23 cellular contexts compared by ENCODE assay signal in genomic region chr7:4139656-4140320, GRCh38.
DNase-seq lines count a peak whose midpoint lies in the region; ATAC-seq and TF ChIP-seq lines count a peak whose summit lies in the region.
"Had no signal": no experiment of that assay in that cellular context is flagged by ENCODE, and none has a peak within 500 bp of the region (broad histone marks: within the 10 kb centered on the region; RNA-seq: fewer than 3 reads in every experiment).

No MANE protein-coding gene starts in this region.

- in situ Hi-C loops in transverse colon (cut with MboI; ENCODE audit: low pct_ligation_motif_present in 1 of 4, low pct_unique_long_range_greater_than_20kb in 1 of 4, low sequenced_read_pairs in 3 of 4) = no loop called here

- no peak for TF ChIP-seq EP300 in transverse colon (IDR thresholded peaks at IDR 0.05; ENCODE audit: low read depth)

- H3K27ac Mint-ChIP-seq in endothelial cell (ENCODE audit: unreplicated experiment) (no peak overlapping the region), nephron progenitor cell (peak overlapping the region; percentile 82)
- H3K27ac Mint-ChIP-seq: CD8-positive, alpha-beta memory T cell; HFFc6 had no signal

- TF ChIP-seq CTCF in endothelial cell (IDR thresholded peaks at IDR 0.05; ENCODE audit: unreplicated experiment) (no peak), nephron progenitor cell (IDR thresholded peaks at IDR 0.05) (no peak), spleen (IDR thresholded peaks at IDR 0.05 in 8 of 11, conservative IDR thresholded peaks at IDR 0.05 in 3 of 11) (no peak), transverse colon (IDR thresholded peaks at IDR 0.05) (no peak)

- no peak for ATAC-seq in HG03135 (IDR thresholded peaks at IDR 0.05; ENCODE audit: unreplicated experiment)
- ATAC-seq: GM12878, SK-N-SH treated with all-trans-retinoic acid at 6 μM for 48 hours had no signal

- H3K27ac ChIP-seq in spleen = no peak overlapping the region
- H3K27ac ChIP-seq in transverse colon = no peak overlapping the region
- H3K27ac ChIP-seq: KMS-11 had no signal

- peaks cover 17% of the 10 kb centered on the region for H3K9me3 Mint-ChIP-seq in endothelial cell (ENCODE audit: unreplicated experiment)
- H3K9me3 Mint-ChIP-seq in nephron progenitor cell = no peaks in the 10 kb centered on the region
- H3K9me3 Mint-ChIP-seq: CD8-positive, alpha-beta memory T cell had no signal

- intact Hi-C loops in spleen (cut with DNase I; ENCODE audit: low total_unique reads) = no loop called here
- intact Hi-C loops in transverse colon (cut with DNase I; ENCODE audit: low total_unique reads) = no loop called here

- H3K4me3 ChIP-seq in spleen = no peak overlapping the region
- no peak overlapping the region for H3K4me3 ChIP-seq in transverse colon
- no peak overlapping the region for H3K4me3 ChIP-seq in MG63
- H3K4me3 ChIP-seq: GM12878 had no signal

- WGBS in spleen, 5 donors = 85 to 93% (median 91%) methylated on average over 10 to 16 of the region's 16 CpGs
- WGBS in transverse colon (ENCODE audit: low coverage in 1 of 2), 2 donors = 81 to 94% methylated on average over 4 to 16 of the region's 16 CpGs

- peak overlapping the region; percentile 49 for H3K4me3 Mint-ChIP-seq in endothelial cell (ENCODE audit: unreplicated experiment)
- H3K4me3 Mint-ChIP-seq in nephron progenitor cell = no peak overlapping the region
- H3K4me3 Mint-ChIP-seq: CD8-positive, alpha-beta memory T cell; HFFc6 had no signal

- H3K36me3 ChIP-seq in spleen (peaks cover 0 to 9% (median 0%) of the 10 kb centered on the region in 6 donors), transverse colon (no peaks in the 10 kb centered on the region), MG63 (no peaks in the 10 kb centered on the region)

- H3K4me1 Mint-ChIP-seq in endothelial cell (ENCODE audit: unreplicated experiment) (peaks cover 5% of the 10 kb centered on the region), nephron progenitor cell (peaks cover 73% of the 10 kb centered on the region)
- H3K4me1 Mint-ChIP-seq: CD8-positive, alpha-beta memory T cell had no signal

- peaks cover 4% of the 10 kb centered on the region for H3K36me3 Mint-ChIP-seq in endothelial cell (ENCODE audit: low read depth, unreplicated experiment)
- no peaks in the 10 kb centered on the region for H3K36me3 Mint-ChIP-seq in nephron progenitor cell (ENCODE audit: low read depth)
- H3K36me3 Mint-ChIP-seq: CD8-positive, alpha-beta memory T cell had no signal

- H3K27me3 Mint-ChIP-seq in endothelial cell (ENCODE audit: unreplicated experiment) = peaks cover 15% of the 10 kb centered on the region
- H3K27me3 Mint-ChIP-seq in nephron progenitor cell (ENCODE audit: low read depth, poor library complexity) = peaks cover 2% of the 10 kb centered on the region

- H3K4me1 ChIP-seq in spleen (peaks cover 0 to 12% (median 4%) of the 10 kb centered on the region in 6 donors), transverse colon (peaks cover 0 to 6% (median 2%) of the 10 kb centered on the region in 4 donors)

- H3K9me3 ChIP-seq in spleen = no peaks in the 10 kb centered on the region
- no peaks in the 10 kb centered on the region for H3K9me3 ChIP-seq in transverse colon
- no peaks in the 10 kb centered on the region for H3K9me3 ChIP-seq in MG63

- peak; percentile 15 for DNase-seq in SK-N-DZ (ENCODE audit: low spot score)
- no peak for DNase-seq in endothelial cell (ENCODE audit: low spot score)
- no peak for DNase-seq in nephron progenitor cell
- DNase-seq in spleen = peak; percentile 56
- no peak for DNase-seq in transverse colon
- no peak for DNase-seq in NCI-H1417 (lab: John Stamatoyannopoulos, UW)
- DNase-seq in MG63 = no peak
- DNase-seq: ACHN; C1 segment of cervical spinal cord; CD8-positive, alpha-beta memory T cell; DMS53; EL; HFFc6; NCI-H1048; NCI-H2081 treated with DMSO at 0.1 percent for 48 hours; NCI-H510A; NCI-H82; OCI-M1; SHP77 treated with DMSO at 0.1 percent for 48 hours had no signal

- peaks cover 0 to 12% (median 0%) of the 10 kb centered on the region in 7 donors for H3K27me3 ChIP-seq in spleen (replicated peaks in 1 of 7)
- H3K27me3 ChIP-seq in transverse colon = no peaks in the 10 kb centered on the region
- no peaks in the 10 kb centered on the region for H3K27me3 ChIP-seq in MG63

- TF ChIP-seq POLR2A in spleen (IDR thresholded peaks at IDR 0.05) (no peak), transverse colon (IDR thresholded peaks at IDR 0.05) (no peak)

Comparison
In these comparisons a context has a peak if more than half of its experiments do, and no peak if none do; other contexts are left out.
1. DNase-seq: peak in SK-N-DZ (single experiment) and spleen (single experiment); none in endothelial cell (single experiment), nephron progenitor cell (single experiment), transverse colon (single experiment), NCI-H1417 (0 of 3) and MG63 (single experiment).